Comparison of ENCODE assay signal across 18 cellular contexts in genomic region chr1:202631076-202631923, GRCh38.
"Had no signal": no experiment of that assay in that cellular context is flagged by ENCODE, and none has a peak within 500 bp of the region (broad histone marks: within the 10 kb centered on the region; RNA-seq: fewer than 3 reads in every experiment).

No MANE protein-coding gene starts in this region.

- H3K36me3 Mint-ChIP-seq: stimulated activated naive B cell treated with anti-CD40 and anti-IgM and Interleukin-4, amounts not matched to agents 10 μg/mL and 1 μg/mL and 100 μg/mL, for 72 hours had no signal

- H3K36me3 ChIP-seq: brain microvascular endothelial cell, gastrocnemius medialis, heart right ventricle, sigmoid colon, thoracic aorta, upper lobe of left lung had no signal

- H3K4me3 ChIP-seq: coronary artery, gastrocnemius medialis, heart right ventricle, sigmoid colon, thoracic aorta, upper lobe of left lung had no signal

- DNase-seq: activated CD4-positive, alpha-beta T cell treated with anti-CD3 and anti-CD28 coated beads, Interleukin-2, amount 10 ng/mL, durations not matched to agents 24 days and 14 days; activated CD8-positive, alpha-beta memory T cell treated with anti-CD3 and anti-CD28 coated beads for 24 hours; activated CD8-positive, alpha-beta memory T cell treated with anti-CD3 and anti-CD28 coated beads, Interleukin-2, amount 50 U/mL, for 48 hours; activated effector memory CD4-positive, alpha-beta T cell treated with anti-CD3 and anti-CD28 coated beads, Interleukin-2, amount 50 U/mL, for 16 hours; activated naive CD4-positive, alpha-beta T cell treated with anti-CD3 and anti-CD28 coated beads, Interleukin-2, amount 50 U/mL, for 16 hours; activated T-cell treated with anti-CD3 and anti-CD28 coated beads, Interleukin-2, amount 50 U/mL, for 72 hours; brain microvascular endothelial cell; gastrocnemius medialis; heart right ventricle; kidney glomerular epithelial cell; left ventricle myocardium superior; sigmoid colon; stimulated activated naive B cell treated with anti-CD40 and anti-IgM and Interleukin-4, amounts not matched to agents 10 μg/mL and 1 μg/mL and 100 μg/mL, for 72 hours; upper lobe of left lung had no signal

- H3K9me3 ChIP-seq: gastrocnemius medialis, heart right ventricle, sigmoid colon, thoracic aorta, upper lobe of left lung had no signal

- ATAC-seq: activated T-cell treated with anti-CD3 and anti-CD28 coated beads, Interleukin-2, amount 50 U/mL, for 72 hours; gastrocnemius medialis; heart right ventricle; left ventricle myocardium superior; stimulated activated naive B cell treated with anti-CD40 and anti-IgM and Interleukin-4, amounts not matched to agents 10 μg/mL and 1 μg/mL and 100 μg/mL, for 72 hours had no signal

- H3K9ac ChIP-seq: parathyroid adenoma had no signal

- H3K27ac ChIP-seq: brain microvascular endothelial cell, coronary artery, gastrocnemius medialis, heart right ventricle, parathyroid adenoma, sigmoid colon, thoracic aorta, upper lobe of left lung had no signal

- H3K4me3 Mint-ChIP-seq: activated CD4-positive, alpha-beta T cell treated with anti-CD3 and anti-CD28 coated beads, Interleukin-2, amount 10 ng/mL, durations not matched to agents 24 days and 14 days; activated T-cell treated with anti-CD3 and anti-CD28 coated beads, Interleukin-2, amount 50 U/mL, for 72 hours; central memory CD8-positive, alpha-beta T cell; stimulated activated naive B cell treated with anti-CD40 and anti-IgM and Interleukin-4, amounts not matched to agents 10 μg/mL and 1 μg/mL and 100 μg/mL, for 72 hours had no signal

- H3K27me3 ChIP-seq: upper lobe of left lung had no signal

- H3K27ac Mint-ChIP-seq: activated CD4-positive, alpha-beta T cell treated with anti-CD3 and anti-CD28 coated beads, Interleukin-2, amount 10 ng/mL, durations not matched to agents 24 days and 14 days; activated T-cell treated with anti-CD3 and anti-CD28 coated beads, Interleukin-2, amount 50 U/mL, for 72 hours; stimulated activated naive B cell treated with anti-CD40 and anti-IgM and Interleukin-4, amounts not matched to agents 10 μg/mL and 1 μg/mL and 100 μg/mL, for 72 hours had no signal

- H3K4me1 ChIP-seq: parathyroid adenoma, sigmoid colon had no signal

- H3K9me3 Mint-ChIP-seq: activated CD4-positive, alpha-beta T cell treated with anti-CD3 and anti-CD28 coated beads, Interleukin-2, amount 10 ng/mL, durations not matched to agents 24 days and 14 days; activated T-cell treated with anti-CD3 and anti-CD28 coated beads, Interleukin-2, amount 50 U/mL, for 72 hours; central memory CD8-positive, alpha-beta T cell; stimulated activated naive B cell treated with anti-CD40 and anti-IgM and Interleukin-4, amounts not matched to agents 10 μg/mL and 1 μg/mL and 100 μg/mL, for 72 hours had no signal
